In genomic region chr1:29239142-29239541, GRCh38 we compare ENCODE assay signal across 1 cellular context.
TF ChIP-seq lines count a peak whose summit lies in the region.

No MANE protein-coding gene starts in this region.

TF ChIP-seq in HepG2, 621 proteins besides CTCF, POLR2A, EP300 and RAD21 (continued from another document):
- TF ChIP-seq ISX (CRISPR knock-in tag; conservative IDR thresholded peaks at IDR 0.05): no peak
- no peak for TF ChIP-seq ZNF260 (CRISPR knock-in tag; IDR thresholded peaks at IDR 0.05; ENCODE audit: borderline replicate concordance, low read depth)
- TF ChIP-seq ZNF121 (CRISPR knock-in tag; IDR thresholded peaks at IDR 0.05): peak; percentile 41
- no peak for TF ChIP-seq SOX13 (IDR thresholded peaks at IDR 0.05)
- TF ChIP-seq SOX13 (CRISPR knock-in tag; conservative IDR thresholded peaks at IDR 0.05 in 1 of 2, IDR thresholded peaks at IDR 0.05 in 1 of 2): 0 out of 4 replicates have a peak, but pooled peaks of 1 of the 2 experiments have one; percentile 28
- TF ChIP-seq SP5 (CRISPR knock-in tag; IDR thresholded peaks at IDR 0.05; ENCODE audit: borderline replicate concordance, low read depth): peak; percentile 50; the same call in 1 of the 2 replicates
- peak; percentile 18; the same call in 1 of the 2 replicates for TF ChIP-seq BCL6 (CRISPR knock-in tag; IDR thresholded peaks at IDR 0.05)
- peak; percentile 76; the same call in 1 of the 2 replicates for TF ChIP-seq CEBPB (IDR thresholded peaks at IDR 0.05; ENCODE audit: borderline replicate concordance, low read depth, low read length)
- TF ChIP-seq FOXO1 (CRISPR knock-in tag; IDR thresholded peaks at IDR 0.05): peak; percentile 35; the same call in 1 of the 2 replicates
- TF ChIP-seq ETV5 (CRISPR knock-in tag; IDR thresholded peaks at IDR 0.05; ENCODE audit: borderline replicate concordance): peak; percentile 39; the same call in 1 of the 2 replicates
- peak; percentile 60 for TF ChIP-seq SAP130 (CRISPR knock-in tag; IDR thresholded peaks at IDR 0.05; ENCODE audit: low read depth)
- 0 out of 2 replicates have a peak, but pooled peaks have one; percentile 9 for TF ChIP-seq TARDBP (CRISPR knock-in tag; IDR thresholded peaks at IDR 0.05)
- TF ChIP-seq ARID5B (CRISPR knock-in tag; IDR thresholded peaks at IDR 0.05): 0 out of 2 replicates have a peak, but pooled peaks have one; percentile 21
- TF ChIP-seq TCF12 (IDR thresholded peaks at IDR 0.05): no peak
- no peak for TF ChIP-seq TCF12 (CRISPR knock-in tag; IDR thresholded peaks at IDR 0.05)
- no peak for TF ChIP-seq ZFP36L2 (CRISPR knock-in tag; IDR thresholded peaks at IDR 0.05)
- TF ChIP-seq ATF2 (CRISPR knock-in tag; IDR thresholded peaks at IDR 0.05): 0 out of 2 replicates have a peak, but pooled peaks have one; percentile 29
- TF ChIP-seq PATZ1 (CRISPR knock-in tag; IDR thresholded peaks at IDR 0.05): peak; percentile 45; the same call in 1 of the 2 replicates
